In the genomic region with DNA sequence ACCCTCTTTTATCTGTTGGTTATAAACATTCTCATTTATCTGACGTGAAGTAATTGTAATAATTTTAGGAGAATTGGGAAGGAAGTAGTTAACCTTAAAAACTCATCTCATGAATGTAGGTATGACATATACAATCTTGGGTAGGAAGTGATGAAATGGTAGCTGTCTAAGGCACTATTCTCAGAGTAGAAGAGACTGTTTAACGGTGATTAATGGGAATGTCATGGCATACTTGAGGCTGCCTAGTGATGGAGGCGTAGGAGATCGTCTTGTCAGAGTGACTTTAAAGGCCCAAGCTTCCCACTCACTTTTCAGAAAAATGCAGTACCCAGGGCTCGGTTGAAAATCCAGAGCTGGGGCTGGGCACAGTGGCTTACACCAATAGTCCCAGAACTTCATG, we compare ENCODE assay signal across 17 cellular contexts. TPM values are rescaled to one million over a fixed set of nuclear protein-coding genes. Genes with fewer than 3 reads are reported as not detected.
A peak's percentile ranks its signal among the peaks of the same experiment; 100 is the strongest.
DNase-seq lines count a peak whose midpoint lies in the region; TF ChIP-seq lines count a peak whose summit lies in the region.
"Had no signal": no experiment of that assay in that cellular context is flagged by ENCODE, and none has a peak within 500 bp of the region (broad histone marks: within the 10 kb centered on the region; RNA-seq: fewer than 3 reads in every experiment).

No MANE protein-coding gene starts in this region.

- no TSS peak for BruUV-seq in mammary epithelial cell (replicated peaks; lab: Mats Ljungman, UMichigan)

- no peak overlapping the region for H3K14ac ChIP-seq in trophoblast cell (ENCODE audit: low read length)

- CTCF ChIA-PET in mammary epithelial cell (lab: Charles Lee; ENCODE audit: low non-redundant PET): no interaction called here

- H3K9me3 ChIP-seq in trophoblast cell (ENCODE audit: insufficient read depth, low read depth, low read length): no peaks in the 10 kb centered on the region
- H3K9me3 ChIP-seq in mammary epithelial cell (replicated peaks; ENCODE audit: insufficient read depth, low read length): no peaks in the 10 kb centered on the region
- H3K9me3 ChIP-seq: A549 had no signal

- in situ Hi-C loops in mammary epithelial cell (cut with MboI; ENCODE audit: low sequenced_read_pairs in 2 of 2): no loop called here

- H2BK120ac ChIP-seq in trophoblast cell (ENCODE audit: insufficient read depth, low read length, poor library complexity): no peak overlapping the region

- no CpG with 5 or more reads among the region's 5 CpGs for WGBS in trophoblast cell (ENCODE audit: extremely low coverage, insufficient coverage, insufficient read length)
- WGBS in mammary epithelial cell (ENCODE audit: low coverage, missing lambda C conversion rate): 74% methylated on average over 5 of the region's 5 CpGs

- DNase-seq in ELR (ENCODE audit: low read depth): peak; percentile 79
- DNase-seq in RKO (ENCODE audit: low spot score): peak; percentile 73
- DNase-seq in choroid plexus epithelial cell (ENCODE audit: low read depth): peak; percentile 43
- peak; percentile 46 to 77 for DNase-seq in trophoblast cell
- DNase-seq in mammary epithelial cell: no peak
- DNase-seq in C1 segment of cervical spinal cord (lab: John Stamatoyannopoulos, UW): no peak
- no peak for DNase-seq in NCI-H187 (lab: John Stamatoyannopoulos, UW)
- DNase-seq: DMS 273 treated with DMSO at 0.1 percent for 48 hours, KBM-7, NCI-H1417 treated with DMSO at 0.1 percent for 48 hours, NCI-H2029 treated with DMSO at 0.1 percent for 48 hours, NCI-H2171 treated with DMSO at 0.1 percent for 48 hours, NCI-H774, PC-3 had no signal

- H3K4me1 ChIP-seq in trophoblast cell (ENCODE audit: control insufficient read depth in 1 of 2, insufficient read depth in 2 of 2, low read length in 2 of 2) (no peaks in the 10 kb centered on the region), mammary epithelial cell (ENCODE audit: insufficient read depth, low read length) (no peaks in the 10 kb centered on the region)
- H3K4me1 ChIP-seq: A549 had no signal

- no peaks in the 10 kb centered on the region for H3K79me1 ChIP-seq in trophoblast cell (ENCODE audit: low read length)

- no peak overlapping the region for H2BK5ac ChIP-seq in trophoblast cell (ENCODE audit: low read depth, low read length, poor library complexity)

- H3K9ac ChIP-seq in trophoblast cell (ENCODE audit: low read length) (no peak overlapping the region), mammary epithelial cell (ENCODE audit: insufficient read depth, low read length) (no peak overlapping the region)

- H3K79me2 ChIP-seq in trophoblast cell (ENCODE audit: control insufficient read depth, insufficient read depth, low read length, poor library complexity): no peaks in the 10 kb centered on the region
- H3K79me2 ChIP-seq in mammary epithelial cell (ENCODE audit: insufficient read depth, low read length): no peaks in the 10 kb centered on the region

- H2BK12ac ChIP-seq in trophoblast cell (ENCODE audit: low read length): no peak overlapping the region

- H3K36me3 ChIP-seq in trophoblast cell (ENCODE audit: control insufficient read depth in 1 of 2, insufficient read depth in 2 of 2, low read length in 2 of 2) (no peaks in the 10 kb centered on the region), mammary epithelial cell (ENCODE audit: insufficient read depth, low read length) (no peaks in the 10 kb centered on the region)

- no peak overlapping the region for H3K4me2 ChIP-seq in trophoblast cell (ENCODE audit: low read length)
- no peak overlapping the region for H3K4me2 ChIP-seq in mammary epithelial cell (ENCODE audit: insufficient read depth, low read depth, low read length)
- H3K4me2 ChIP-seq: A549 had no signal

- H3K23ac ChIP-seq in trophoblast cell (ENCODE audit: low read length): no peak overlapping the region

- dilution Hi-C loops in mammary epithelial cell (cut with HindIII; ENCODE audit: low sequenced_read_pairs): no loop called here

- H2AK5ac ChIP-seq in trophoblast cell (ENCODE audit: low read length): no peak overlapping the region

- TF ChIP-seq CTCF in choroid plexus epithelial cell (conservative IDR thresholded peaks at IDR 0.05; ENCODE audit: low read depth, low read length) (no peak), mammary epithelial cell (conservative IDR thresholded peaks at IDR 0.05 in 1 of 2, IDR thresholded peaks at IDR 0.05 in 1 of 2; ENCODE audit: extremely low read depth in 1 of 2, insufficient read depth in 1 of 2, low read depth in 1 of 2, low read length in 2 of 2) (no peak)

- no peak overlapping the region for H3K18ac ChIP-seq in trophoblast cell (ENCODE audit: low read length)

- H3K27me3 ChIP-seq in trophoblast cell (ENCODE audit: insufficient read depth, low read length) (no peaks in the 10 kb centered on the region), mammary epithelial cell (ENCODE audit: insufficient read depth, low read length) (no peaks in the 10 kb centered on the region)

- no peak overlapping the region for H3K4ac ChIP-seq in trophoblast cell (ENCODE audit: low read depth, low read length)

- no peak overlapping the region for H4K8ac ChIP-seq in trophoblast cell (ENCODE audit: low read depth, low read length)

- H4K12ac ChIP-seq in trophoblast cell (ENCODE audit: low read depth, low read length): no peak overlapping the region

- intact Hi-C loops in mammary epithelial cell (cut with micrococcal nuclease): no loop called here

- no peaks in the 10 kb centered on the region for H4K20me1 ChIP-seq in mammary epithelial cell (ENCODE audit: insufficient read depth, low read length)

- H3K4me3 ChIP-seq in choroid plexus epithelial cell (ENCODE audit: low read depth, low read length) (no peak overlapping the region), trophoblast cell (ENCODE audit: low read depth, low read length) (no peak overlapping the region), mammary epithelial cell (replicated peaks in 1 of 3; ENCODE audit: insufficient read depth in 1 of 3, low read depth in 2 of 3, low read length in 3 of 3) (no peak overlapping the region)
- H3K4me3 ChIP-seq: A549, SK-N-MC had no signal

- H4K91ac ChIP-seq in trophoblast cell (ENCODE audit: low read depth, low read length): no peak overlapping the region

- H3K27ac ChIP-seq in trophoblast cell (ENCODE audit: low read depth, low read length) (no peak overlapping the region), mammary epithelial cell (ENCODE audit: insufficient read depth, low read depth, low read length) (no peak overlapping the region)
- H3K27ac ChIP-seq: A549, C4-2B, SK-N-MC had no signal

- H2AFZ ChIP-seq in trophoblast cell (ENCODE audit: insufficient read depth, low read length, poor library complexity): no peak overlapping the region
- H2AFZ ChIP-seq in mammary epithelial cell (ENCODE audit: low read depth, low read length): no peak overlapping the region

RNA-seq across cellular contexts. Expression of gene AGA, which starts 19.4 kb away (rescaled TPM):
- 7.7 and 8.3 TPM in 2 replicates for polyA plus RNA-seq in trophoblast cell (2013)
- total RNA-seq in mammary epithelial cell: 10 to 100 TPM; 12.7 to 49.3 TPM
- 12.8 TPM for polyA plus RNA-seq in mammary epithelial cell
- polyA minus RNA-seq in mammary epithelial cell: 55.0 TPM

Comparison
In these comparisons a context has a peak if more than half of its experiments do, and no peak if none do; other contexts are left out.
1. DNase-seq: peak in ELR (single experiment), RKO (single experiment), choroid plexus epithelial cell (single experiment) and trophoblast cell (2 of 2); none in mammary epithelial cell (single experiment), C1 segment of cervical spinal cord (0 of 14) and NCI-H187 (0 of 2).